21 cellular contexts compared by ENCODE assay signal in genomic region chr7:94605031-94605430, GRCh38. TPM values are rescaled to one million over a fixed set of nuclear protein-coding genes. Genes with fewer than 3 reads are reported as not detected.
DNase-seq lines count a peak whose midpoint lies in the region; ATAC-seq, FAIRE-seq and TF ChIP-seq lines count a peak whose summit lies in the region.
"Had no signal": no experiment of that assay in that cellular context is flagged by ENCODE, and none has a peak within 500 bp of the region (broad histone marks: within the 10 kb centered on the region; RNA-seq: fewer than 3 reads in every experiment).

No MANE protein-coding gene starts in this region.

- WGBS in adrenal gland, 4 donors = 72 to 86% (median 80%) methylated on average over 1 of the region's 1 CpG

- ATAC-seq in GM19455 (IDR thresholded peaks at IDR 0.05; ENCODE audit: unreplicated experiment) (peak; percentile 65), HG03039 (IDR thresholded peaks at IDR 0.05; ENCODE audit: unreplicated experiment) (peak; percentile 69), HG03571 (IDR thresholded peaks at IDR 0.05; ENCODE audit: unreplicated experiment) (no peak)
- ATAC-seq: activated T-helper 17 cell treated with anti-CD3 and anti-CD28 coated beads, Interleukin-2, amount 50 U/mL, for 72 hours; foreskin keratinocyte; HepG2; left lung had no signal

- no peak overlapping the region for H3K27ac ChIP-seq in adrenal gland
- no peak overlapping the region for H3K27ac ChIP-seq in tibial artery
- H3K27ac ChIP-seq: foreskin keratinocyte, left lung, Peyer's patch, upper lobe of left lung had no signal

- no peak for DNase-seq in GM12892 (ENCODE audit: insufficient read length)
- peak; percentile 17 for DNase-seq in adipocyte (ENCODE audit: low read depth)
- DNase-seq in GM10248 (ENCODE audit: extremely low spot score) = no peak
- no peak for DNase-seq in adrenal gland
- no peak for DNase-seq in tibial artery
- DNase-seq: ACHN; CD8-positive, alpha-beta memory T cell; cerebellar nuclear complex; endodermal cell; foreskin keratinocyte; left lung; MV-4-11; NCI-H748 treated with DMSO at 0.1 percent for 48 hours; Peyer's patch; stimulated activated naive CD4-positive, alpha-beta T cell; upper lobe of left lung had no signal

- TF ChIP-seq CTCF in GM10248 (IDR thresholded peaks at IDR 0.05; ENCODE audit: control extremely low read depth, extremely low read depth, low read depth, missing control alignments) (no peak), adrenal gland (IDR thresholded peaks at IDR 0.05) (no peak), tibial artery (IDR thresholded peaks at IDR 0.05) (no peak)

- CTCF ChIA-PET in GM10248 (lab: Yijun Ruan, JAX) = no interaction called here

- POLR2A ChIA-PET in GM10248 (lab: Yijun Ruan, JAX) = no interaction called here

- H3K36me3 ChIP-seq in adipocyte (ENCODE audit: control insufficient read depth, insufficient read depth, low read length, severe bottlenecking) (peaks cover 6% of the 10 kb centered on the region), adrenal gland (replicated peaks in 1 of 2) (no peaks in the 10 kb centered on the region), tibial artery (peaks cover 0 to 4% (median 0%) of the 10 kb centered on the region in 3 donors)
- H3K36me3 ChIP-seq: left lung, Peyer's patch, upper lobe of left lung had no signal

- H3K4me3 ChIP-seq in adipocyte (ENCODE audit: low read length) = peak overlapping the region; percentile 32
- H3K4me3 ChIP-seq in adrenal gland = no peak overlapping the region
- no peak overlapping the region for H3K4me3 ChIP-seq in tibial artery
- H3K4me3 ChIP-seq: left lung, Peyer's patch, upper lobe of left lung had no signal

- H3K4me1 ChIP-seq in adipocyte (ENCODE audit: control insufficient read depth, insufficient read depth, low read length) (peaks cover 20% of the 10 kb centered on the region), adrenal gland (replicated peaks in 1 of 2) (peaks cover 9% of the 10 kb centered on the region in 2 donors), tibial artery (no peaks in the 10 kb centered on the region)
- H3K4me1 ChIP-seq: foreskin keratinocyte, left lung, Peyer's patch, upper lobe of left lung had no signal

- intact Hi-C loops in adrenal gland (cut with DNase I) (no loop called here), tibial artery (cut with DNase I; ENCODE audit: low total_unique reads) (no loop called here)

- no peaks in the 10 kb centered on the region for H3K27me3 ChIP-seq in adipocyte (replicated peaks; ENCODE audit: control insufficient read depth, insufficient read depth, low read length)
- no peaks in the 10 kb centered on the region for H3K27me3 ChIP-seq in adrenal gland
- no peaks in the 10 kb centered on the region for H3K27me3 ChIP-seq in tibial artery
- H3K27me3 ChIP-seq: foreskin keratinocyte, left lung, Peyer's patch, upper lobe of left lung had no signal

- H3K9me3 ChIP-seq in adipocyte (ENCODE audit: control insufficient read depth, low read length) = no peaks in the 10 kb centered on the region
- no peaks in the 10 kb centered on the region for H3K9me3 ChIP-seq in adrenal gland (replicated peaks in 1 of 3)
- no peaks in the 10 kb centered on the region for H3K9me3 ChIP-seq in tibial artery
- H3K9me3 ChIP-seq: left lung, Peyer's patch, upper lobe of left lung had no signal

- no peak overlapping the region for H3K9ac ChIP-seq in adipocyte (ENCODE audit: low read length)

- FAIRE-seq in GM12892 (lab: Jason Lieb, UNC) = peak; percentile 14
- FAIRE-seq: HepG2 had no signal

- no peak for TF ChIP-seq POLR2A in GM12892 (IDR thresholded peaks at IDR 0.05; ENCODE audit: low read depth, low read length)
- no peak for TF ChIP-seq POLR2A in adrenal gland (IDR thresholded peaks at IDR 0.05)

RNA-seq across cellular contexts. Expression of gene SGCE, which starts 50.9 kb away (rescaled TPM):
- 33.2 TPM for polyA plus RNA-seq in GM12892 (2012; ENCODE audit: missing spikeins)
- total RNA-seq in adrenal gland = 100 to 1,000 TPM in 7 of 8 donors, 10 to 100 TPM in 1; 63.3 to 229 (median 164) TPM
- 100 to 1,000 TPM in 1 of 3 donors, 10 to 100 TPM in 2; 32.2 to 121 (median 43.1) TPM for polyA plus RNA-seq in adrenal gland
